14 cellular contexts compared by ENCODE assay signal in genomic region chr4:151184523-151185458, GRCh38.
DNase-seq lines count a peak whose midpoint lies in the region; TF ChIP-seq lines count a peak whose summit lies in the region.
"Had no signal": no experiment of that assay in that cellular context is flagged by ENCODE, and none has a peak within 500 bp of the region (broad histone marks: within the 10 kb centered on the region; RNA-seq: fewer than 3 reads in every experiment).

No MANE protein-coding gene starts in this region.

- H2AFZ ChIP-seq in SK-N-SH (ENCODE audit: low read depth): no peak overlapping the region

- H3K9me2 ChIP-seq in SK-N-SH: no peaks in the 10 kb centered on the region

- DNase-seq in NCI-H1092 treated with DMSO at 0.1 percent for 48 hours (lab: John Stamatoyannopoulos, UW) (peak; percentile 67), NCI-H1092 (lab: John Stamatoyannopoulos, UW) (no peak), SK-N-SH (no peak), fibroblast of peridontal ligament (ENCODE audit: extremely low read depth) (peak; percentile 77), skeletal muscle cell (ENCODE audit: low read depth) (peak; percentile 53), NCI-H82 treated with DMSO at 0.1 percent for 48 hours (lab: John Stamatoyannopoulos, UW; ENCODE audit: unreplicated experiment) (no peak), left ventricle myocardium inferior (no peak)
- no peak for DNase-seq in activated naive CD4-positive, alpha-beta T cell treated with Interleukin-2 at 50 U/mL for 16 hours
- DNase-seq: 8988T; activated CD8-positive, alpha-beta memory T cell treated with anti-CD3 and anti-CD28 coated beads for 24 hours; esophagus squamous epithelium; NCI-H345 had no signal

- no peak overlapping the region for H3K9ac ChIP-seq in SK-N-SH

- H3K36me3 ChIP-seq in SK-N-SH (replicated peaks in 1 of 2; ENCODE audit: control insufficient read depth in 1 of 2, insufficient read depth in 2 of 2, low read length in 1 of 2) (peaks cover 0 to 17% of the 10 kb centered on the region in 2 experiments), left ventricle myocardium inferior (peaks cover 7% of the 10 kb centered on the region)
- H3K36me3 ChIP-seq: prostate gland had no signal

- TF ChIP-seq CTCF in SK-N-SH (IDR thresholded peaks at IDR 0.05) (no peak), left ventricle myocardium inferior (IDR thresholded peaks at IDR 0.05; ENCODE audit: borderline replicate concordance) (no peak)

- no peak for TF ChIP-seq EP300 in SK-N-SH (IDR thresholded peaks at IDR 0.05; ENCODE audit: borderline replicate concordance in 1 of 2, low read depth in 1 of 2, low read length in 1 of 2)

- intact Hi-C loops in left ventricle myocardium inferior (cut with micrococcal nuclease): no loop called here

- no peaks in the 10 kb centered on the region for H3K27me3 ChIP-seq in SK-N-SH (ENCODE audit: insufficient read depth)
- H3K27me3 ChIP-seq in left ventricle myocardium inferior (ENCODE audit: low read depth): no peaks in the 10 kb centered on the region
- H3K27me3 ChIP-seq: esophagus squamous epithelium had no signal

- H3K9me3 ChIP-seq in SK-N-SH (no peaks in the 10 kb centered on the region), left ventricle myocardium inferior (replicated peaks) (no peaks in the 10 kb centered on the region)
- H3K9me3 ChIP-seq: esophagus squamous epithelium, prostate gland had no signal

- peak overlapping the region in 1 of 2 experiments; percentile 42; a peak in 1 of 4 replicates for H3K27ac ChIP-seq in SK-N-SH (ENCODE audit: low read depth in 2 of 2, low read length in 1 of 2)
- no peak overlapping the region for H3K27ac ChIP-seq in left ventricle myocardium inferior (replicated peaks)
- H3K27ac ChIP-seq: prostate gland, SK-N-MC had no signal

- WGBS in SK-N-SH (ENCODE audit: low lambda C conversion rate): 77% methylated on average over 6 of the region's 6 CpGs

- H3K4me2 ChIP-seq in SK-N-SH: no peak overlapping the region

- no peak for TF ChIP-seq RAD21 in SK-N-SH (IDR thresholded peaks at IDR 0.05; ENCODE audit: low read length)

- no peak overlapping the region for H3K4me3 ChIP-seq in SK-N-SH (ENCODE audit: low read depth in 2 of 2, low read length in 1 of 2)
- no peak overlapping the region for H3K4me3 ChIP-seq in skeletal muscle cell (ENCODE audit: low read depth, low read length)
- no peak overlapping the region for H3K4me3 ChIP-seq in left ventricle myocardium inferior
- H3K4me3 ChIP-seq: esophagus squamous epithelium, prostate gland, SK-N-MC had no signal

- H4K20me1 ChIP-seq in SK-N-SH (ENCODE audit: insufficient read depth): no peaks in the 10 kb centered on the region

- peaks cover 8% of the 10 kb centered on the region; the same call in 1 of the 2 replicates for H3K79me2 ChIP-seq in SK-N-SH (ENCODE audit: insufficient read depth)

- H3F3A ChIP-seq in SK-N-SH (replicated peaks; ENCODE audit: insufficient read depth): no peaks in the 10 kb centered on the region

- H3K4me1 ChIP-seq in SK-N-SH (ENCODE audit: control insufficient read depth in 1 of 2, insufficient read depth in 2 of 2, low read depth in 1 of 2, low read length in 1 of 2): peaks cover 0 to 2% of the 10 kb centered on the region in 2 experiments; a peak in 2 of 4 replicates
- H3K4me1 ChIP-seq in left ventricle myocardium inferior: peaks cover 18% of the 10 kb centered on the region
- H3K4me1 ChIP-seq: prostate gland had no signal

- POLR2A ChIA-PET in SK-N-SH (lab: Yijun Ruan, JAX): no interaction called here

- CTCF ChIA-PET in SK-N-SH (lab: Yijun Ruan, JAX): interaction anchor here (0.8 to 1.0 kb wide), 2 partner anchors 58 to 67 kb away, joined by 3 read pairs; no protein-coding TSS in a partner anchor

TF ChIP-seq in SK-N-SH, 30 proteins besides CTCF, POLR2A, EP300 and RAD21:
- TF ChIP-seq FOXJ3 (CRISPR knock-in tag; IDR thresholded peaks at IDR 0.05) (no peak), NFIC (IDR thresholded peaks at IDR 0.05; ENCODE audit: borderline replicate concordance) (no peak), GATA2 (CRISPR knock-in tag; IDR thresholded peaks at IDR 0.05) (no peak), TAF1 (IDR thresholded peaks at IDR 0.05; ENCODE audit: borderline replicate concordance, low read depth, low read length) (no peak), USF1 (IDR thresholded peaks at IDR 0.05; ENCODE audit: borderline replicate concordance, low read depth) (no peak), CHD2 (IDR thresholded peaks at IDR 0.05; ENCODE audit: low read length, partially characterized antibody) (no peak), ELF1 (IDR thresholded peaks at IDR 0.05) (no peak), JUND (IDR thresholded peaks at IDR 0.05) (0 out of 2 replicates have a peak, but pooled peaks have one; percentile 6), GABPA (IDR thresholded peaks at IDR 0.05; ENCODE audit: low read depth) (no peak), RXRA (IDR thresholded peaks at IDR 0.05; ENCODE audit: borderline replicate concordance, low read depth) (0 out of 2 replicates have a peak, but pooled peaks have one; percentile 18)
- TF ChIP-seq, protein P1, sequence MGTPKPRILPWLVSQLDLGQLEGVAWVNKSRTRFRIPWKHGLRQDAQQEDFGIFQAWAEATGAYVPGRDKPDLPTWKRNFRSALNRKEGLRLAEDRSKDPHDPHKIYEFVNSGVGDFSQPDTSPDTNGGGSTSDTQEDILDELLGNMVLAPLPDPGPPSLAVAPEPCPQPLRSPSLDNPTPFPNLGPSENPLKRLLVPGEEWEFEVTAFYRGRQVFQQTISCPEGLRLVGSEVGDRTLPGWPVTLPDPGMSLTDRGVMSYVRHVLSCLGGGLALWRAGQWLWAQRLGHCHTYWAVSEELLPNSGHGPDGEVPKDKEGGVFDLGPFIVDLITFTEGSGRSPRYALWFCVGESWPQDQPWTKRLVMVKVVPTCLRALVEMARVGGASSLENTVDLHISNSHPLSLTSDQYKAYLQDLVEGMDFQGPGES (IDR thresholded peaks at IDR 0.05; ENCODE audit: low read depth, low read length): no peak

Comparison
In these comparisons a context has a peak if more than half of its experiments do, and no peak if none do; other contexts are left out.
1. DNase-seq: peak in NCI-H1092 treated with DMSO at 0.1 percent for 48 hours (single experiment), fibroblast of peridontal ligament (single experiment) and skeletal muscle cell (single experiment); none in NCI-H1092 (single experiment), SK-N-SH (single experiment), NCI-H82 treated with DMSO at 0.1 percent for 48 hours (single experiment), activated naive CD4-positive, alpha-beta T cell treated with Interleukin-2 at 50 U/mL for 16 hours (single experiment) and left ventricle myocardium inferior (single experiment).